In the genomic region with DNA sequence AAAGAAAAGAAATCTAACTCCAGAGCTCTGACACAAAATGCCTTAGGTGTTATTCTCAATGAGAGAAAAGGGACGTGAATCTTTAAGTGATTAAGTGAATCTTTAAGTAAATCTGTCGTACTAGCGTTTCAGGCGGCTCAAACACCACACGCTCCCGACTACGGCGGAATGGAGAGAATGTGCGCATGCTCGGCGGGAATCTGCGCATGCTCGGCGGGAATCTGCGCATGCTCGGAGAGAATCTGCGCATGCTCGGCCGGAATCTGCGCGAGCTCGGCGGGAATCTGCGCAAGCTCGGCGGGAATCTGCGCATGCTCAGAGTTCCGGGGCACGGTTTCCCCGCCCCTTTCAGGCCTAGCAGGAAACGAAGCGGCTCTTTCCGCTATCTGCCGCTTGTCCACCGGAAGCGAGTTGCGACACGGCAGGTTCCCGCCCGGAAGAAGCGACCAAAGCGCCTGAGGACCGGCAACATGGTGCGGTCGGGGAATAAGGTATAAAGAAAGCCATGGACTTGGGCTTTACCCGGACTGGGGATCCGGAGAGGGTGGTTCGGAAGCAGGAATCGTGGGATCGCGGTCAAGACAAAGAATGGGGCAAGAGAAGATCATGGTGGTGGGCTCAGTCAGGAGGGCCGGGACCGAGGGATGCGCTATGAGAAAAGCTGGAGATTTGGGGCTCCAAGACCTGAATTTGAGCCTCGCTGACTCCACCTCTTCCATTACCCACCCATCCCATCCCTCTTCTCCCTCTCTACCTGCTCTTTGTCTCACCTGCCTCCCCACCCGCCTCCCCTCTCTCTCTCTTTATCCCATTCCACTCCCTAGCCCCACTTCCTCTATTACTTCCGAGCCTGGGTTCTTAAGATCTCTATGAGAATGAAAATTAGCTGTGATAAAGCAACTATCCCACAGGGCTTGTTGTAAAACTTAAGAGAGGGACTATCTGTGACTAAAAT, we compare ENCODE assay signal across 8 cellular contexts. TPM values are rescaled to one million over a fixed set of nuclear protein-coding genes. Genes with fewer than 3 reads are reported as not detected.
DNase-seq lines count a peak whose midpoint lies in the region; ATAC-seq and TF ChIP-seq lines count a peak whose summit lies in the region.

Gene XRCC5, plus strand, starts transcription at position 382 of the 955 bp plus-strand sequence. Its CDS starts 89 bp downstream, at position 471.

- peak within 1 kb of the TSS; percentile 96 for H3K4me3 ChIP-seq in osteoblast (ENCODE audit: insufficient read depth, low read length)
- peak within 1 kb of the TSS; percentile 88 to 94 for H3K4me3 ChIP-seq in testis

- H3K36me3 ChIP-seq in osteoblast (ENCODE audit: insufficient read depth, low read length) (peaks cover 34% of the 10 kb centered on the region), testis (ENCODE audit: low read depth, missing control alignments) (no peaks in the 10 kb centered on the region)

- DNase-seq in NCI-H1417 treated with DMSO at 0.1 percent for 48 hours (lab: John Stamatoyannopoulos, UW) = peak; percentile 86
- DNase-seq in SW 1271 (lab: John Stamatoyannopoulos, UW) = peak; percentile 80 to 89
- peak; percentile 96 for DNase-seq in activated naive CD8-positive, alpha-beta T cell treated with anti-CD3 and anti-CD28 coated beads, Interleukin-2, amount 10 ng/mL, durations not matched to agents 7 days and 5 days
- DNase-seq in glutamatergic neuron = peak; percentile 97
- peak; percentile 90 for DNase-seq in osteoblast (ENCODE audit: insufficient read length, low spot score, missing footprints)
- DNase-seq in testis = peak; percentile 94

- peak within 1 kb of the TSS; percentile 95 for H2AFZ ChIP-seq in osteoblast (ENCODE audit: low read length)

- H3K36me3 Mint-ChIP-seq in activated naive CD8-positive, alpha-beta T cell treated with anti-CD3 and anti-CD28 coated beads, Interleukin-2, amount 10 ng/mL, durations not matched to agents 7 days and 5 days = peaks cover 28% of the 10 kb centered on the region
- no peaks in the 10 kb centered on the region for H3K36me3 Mint-ChIP-seq in glutamatergic neuron (ENCODE audit: unreplicated experiment)

- H3K4me2 ChIP-seq in osteoblast (ENCODE audit: insufficient read depth, low read length) = peak within 1 kb of the TSS; percentile 97

- H3K27me3 ChIP-seq in osteoblast (ENCODE audit: insufficient read depth, low read length) (no peaks in the 10 kb centered on the region), testis (no peaks in the 10 kb centered on the region)

- H3K9me3 ChIP-seq in osteoblast (ENCODE audit: low read depth, low read length) (no peaks in the 10 kb centered on the region), testis (no peaks in the 10 kb centered on the region)

- TF ChIP-seq POLR2A in GM10847 (IDR thresholded peaks at IDR 0.05; ENCODE audit: extremely low read depth, insufficient read length) (peak; percentile 69), testis (IDR thresholded peaks at IDR 0.05) (no peak)

- POLR2A ChIA-PET in activated naive CD8-positive, alpha-beta T cell treated with anti-CD3 and anti-CD28 coated beads, Interleukin-2, amount 10 ng/mL, durations not matched to agents 7 days and 5 days (lab: Charles Lee) = interaction anchor here (0.7 to 3.0 kb wide), 13 partner anchors 8 to 389 kb away, joined by 3 to 21 read pairs (median 4); partner anchors contain the start of genes PECR, RPL37A and TMEM169

- H3K79me2 ChIP-seq in osteoblast (ENCODE audit: insufficient read depth, low read length) = peaks cover 46% of the 10 kb centered on the region

- no peaks in the 10 kb centered on the region for H3K27me3 Mint-ChIP-seq in activated naive CD8-positive, alpha-beta T cell treated with anti-CD3 and anti-CD28 coated beads, Interleukin-2, amount 10 ng/mL, durations not matched to agents 7 days and 5 days
- peaks cover 10% of the 10 kb centered on the region for H3K27me3 Mint-ChIP-seq in glutamatergic neuron (ENCODE audit: unreplicated experiment)

- peaks cover 37% of the 10 kb centered on the region for H3K4me1 Mint-ChIP-seq in activated naive CD8-positive, alpha-beta T cell treated with anti-CD3 and anti-CD28 coated beads, Interleukin-2, amount 10 ng/mL, durations not matched to agents 7 days and 5 days
- peaks cover 43% of the 10 kb centered on the region for H3K4me1 Mint-ChIP-seq in glutamatergic neuron (ENCODE audit: low read depth, unreplicated experiment)

- H3K4me1 ChIP-seq in osteoblast (ENCODE audit: insufficient read depth, low read length) (peaks cover 20% of the 10 kb centered on the region), testis (peaks cover 11% of the 10 kb centered on the region)

- 0% methylated on average over 50 to 57 of the region's 57 CpGs for WGBS in testis, 2 donors

- TF ChIP-seq CTCF in glutamatergic neuron (IDR thresholded peaks at IDR 0.05; ENCODE audit: partially characterized antibody, unreplicated experiment) (no peak), osteoblast (IDR thresholded peaks at IDR 0.05; ENCODE audit: extremely low read depth, low read depth, low read length) (no peak), testis (IDR thresholded peaks at IDR 0.05) (peak in 2 of 3 experiments; percentile 8 to 19)

- H3K27ac ChIP-seq in osteoblast (ENCODE audit: low read depth, low read length) (peak within 1 kb of the TSS; percentile 96), testis (peak within 1 kb of the TSS; percentile 85 to 86)

- H4K20me1 ChIP-seq in osteoblast (ENCODE audit: insufficient read depth, low read length) = peaks cover 21% of the 10 kb centered on the region

- H3K9me3 Mint-ChIP-seq in activated naive CD8-positive, alpha-beta T cell treated with anti-CD3 and anti-CD28 coated beads, Interleukin-2, amount 10 ng/mL, durations not matched to agents 7 days and 5 days = no peaks in the 10 kb centered on the region
- peaks cover 12% of the 10 kb centered on the region for H3K9me3 Mint-ChIP-seq in glutamatergic neuron (ENCODE audit: unreplicated experiment)

- H3K27ac Mint-ChIP-seq in activated naive CD8-positive, alpha-beta T cell treated with anti-CD3 and anti-CD28 coated beads, Interleukin-2, amount 10 ng/mL, durations not matched to agents 7 days and 5 days = peak within 1 kb of the TSS; percentile 99
- peak within 1 kb of the TSS; percentile 99 for H3K27ac Mint-ChIP-seq in glutamatergic neuron (ENCODE audit: unreplicated experiment)

- peak within 1 kb of the TSS; percentile 100 for H3K4me3 Mint-ChIP-seq in activated naive CD8-positive, alpha-beta T cell treated with anti-CD3 and anti-CD28 coated beads, Interleukin-2, amount 10 ng/mL, durations not matched to agents 7 days and 5 days
- H3K4me3 Mint-ChIP-seq in glutamatergic neuron (ENCODE audit: unreplicated experiment) = peak within 1 kb of the TSS; percentile 99

- ATAC-seq in HG02763 (IDR thresholded peaks at IDR 0.05; ENCODE audit: unreplicated experiment) = peak; percentile 59
- peak; percentile 89 for ATAC-seq in activated naive CD8-positive, alpha-beta T cell treated with anti-CD3 and anti-CD28 coated beads, Interleukin-2, amount 10 ng/mL, durations not matched to agents 7 days and 5 days (ENCODE audit: low read depth)

- intact Hi-C loops in testis (cut with DNase I; ENCODE audit: low total_unique reads) = no loop called here

RNA-seq across cellular contexts. Expression of gene XRCC5, which starts in this region (rescaled TPM):
- 100 to 1,000 TPM; 268 to 273 TPM for total RNA-seq in activated naive CD8-positive, alpha-beta T cell treated with anti-CD3 and anti-CD28 coated beads, Interleukin-2, amount 10 ng/mL, durations not matched to agents 7 days and 5 days
- total RNA-seq in glutamatergic neuron (ENCODE audit: unreplicated experiment) = 254 TPM
- total RNA-seq in osteoblast = 203 and 204 TPM in 2 replicates
- total RNA-seq in testis = 100 to 1,000 TPM; 132 to 133 TPM
- 145 TPM for polyA plus RNA-seq in testis (ENCODE audit: insufficient read depth, low read depth, low replicate concordance)

Comparison
In these comparisons a context has a peak if more than half of its experiments do, and no peak if none do; other contexts are left out.
1. Peak in every context shown above with its lines: DNase-seq, ATAC-seq, H3K4me3 ChIP-seq and H3K27ac ChIP-seq.
2. CTCF ChIP-seq: peak in testis (2 of 3); none in glutamatergic neuron (single experiment) and osteoblast (single experiment).